ENCODE assay signal across 22 cellular contexts in the genomic region with DNA sequence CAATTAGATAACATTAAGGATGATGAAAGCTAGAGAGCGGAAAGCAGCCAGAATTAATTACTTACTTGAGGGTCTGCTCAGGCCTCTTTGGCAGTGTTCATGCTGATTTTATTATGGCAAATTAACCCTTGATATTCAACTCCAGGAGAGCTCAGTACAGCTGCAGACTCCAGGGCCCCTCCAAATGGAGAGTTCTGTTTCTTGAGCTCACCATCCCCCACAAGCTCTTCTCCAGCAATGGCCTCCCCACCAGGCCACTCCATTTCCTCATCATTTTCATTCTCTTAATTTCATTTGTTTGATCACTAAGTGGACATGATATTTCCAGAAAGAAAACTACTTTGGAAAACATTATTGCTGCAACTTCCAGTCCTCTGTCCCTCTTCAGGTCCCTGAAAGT.
"Had no signal": no experiment of that assay in that cellular context is flagged by ENCODE, and none has a peak within 500 bp of the region (broad histone marks: within the 10 kb centered on the region; RNA-seq: fewer than 3 reads in every experiment).

No MANE protein-coding gene starts in this region.

- DNase-seq: Kasumi-1, MM.1S, NCI-H1092 treated with DMSO at 0.1 percent for 48 hours, NCI-H1417 treated with DMSO at 0.1 percent for 48 hours, NCI-H146, NCI-H1694 treated with DMSO at 0.1 percent for 48 hours, NCI-H1930, NCI-H2081, NCI-H2107, NCI-H2171 treated with DMSO at 0.1 percent for 48 hours, NCI-H345, NCI-H446 treated with DMSO at 0.1 percent for 48 hours, NCI-H510A treated with DMSO at 0.1 percent for 48 hours, NCI-H526, NCI-H82, Right ventricle myocardium superior, RPMI8226, SIG-M5, SK-N-SH, SW 1271, T-cell had no signal

- ATAC-seq: K562, T-cell had no signal
